ENCODE assay signal across 14 cellular contexts in the genomic region with DNA sequence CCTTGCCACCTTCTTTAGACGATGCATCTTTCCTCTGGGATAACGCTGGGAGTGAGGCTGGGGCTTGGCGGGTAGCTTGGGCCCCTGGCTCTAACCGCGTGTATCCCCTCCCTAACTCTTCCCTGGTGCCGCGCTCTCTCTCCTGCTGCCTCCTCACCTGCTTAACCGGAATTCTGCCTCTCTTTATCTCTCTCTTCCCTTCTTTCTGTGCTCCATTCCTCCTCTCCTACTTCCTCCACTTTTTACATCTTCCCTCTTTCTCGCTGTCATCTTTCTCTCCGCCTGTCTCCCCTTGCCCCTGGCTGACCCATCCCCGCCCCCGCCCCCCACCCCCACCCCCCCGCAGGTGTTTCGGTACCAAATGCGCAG. TPM values are rescaled to one million over a fixed set of nuclear protein-coding genes. Genes with fewer than 3 reads are reported as not detected.
DNase-seq lines count a peak whose midpoint lies in the region; ATAC-seq and TF ChIP-seq lines count a peak whose summit lies in the region.
"Had no signal": no experiment of that assay in that cellular context is flagged by ENCODE, and none has a peak within 500 bp of the region (broad histone marks: within the 10 kb centered on the region; RNA-seq: fewer than 3 reads in every experiment).

No MANE protein-coding gene starts in this region.

- peaks cover 36% of the 10 kb centered on the region for H3K4me1 Mint-ChIP-seq in activated naive CD8-positive, alpha-beta T cell treated with anti-CD3 and anti-CD28 coated beads, Interleukin-2, amount 10 ng/mL, durations not matched to agents 7 days and 5 days
- H3K4me1 Mint-ChIP-seq in activated naive CD8-positive, alpha-beta T cell treated with anti-CD3 and anti-CD28 coated beads, Interleukin-2, amount 50 U/mL, for 24 hours = peaks cover 45% of the 10 kb centered on the region
- H3K4me1 Mint-ChIP-seq in type B pancreatic cell (ENCODE audit: unreplicated experiment) (peaks cover 18% of the 10 kb centered on the region), CD14-positive monocyte (peaks cover 63% of the 10 kb centered on the region)

- H3K36me3 Mint-ChIP-seq in activated naive CD8-positive, alpha-beta T cell treated with anti-CD3 and anti-CD28 coated beads, Interleukin-2, amount 10 ng/mL, durations not matched to agents 7 days and 5 days = peaks cover 6% of the 10 kb centered on the region
- H3K36me3 Mint-ChIP-seq in activated naive CD8-positive, alpha-beta T cell treated with anti-CD3 and anti-CD28 coated beads, Interleukin-2, amount 50 U/mL, for 24 hours (ENCODE audit: low read depth) = no peaks in the 10 kb centered on the region
- H3K36me3 Mint-ChIP-seq in type B pancreatic cell = no peaks in the 10 kb centered on the region
- H3K36me3 Mint-ChIP-seq in CD14-positive monocyte = peaks cover 26% of the 10 kb centered on the region in 2 donors

- intact Hi-C loops in CD14-positive monocyte (cut with micrococcal nuclease) = loop anchor here in 1 of 2 donors (10.0 kb wide), 2 partner anchors 335 to 1445 kb away; partner anchors contain the start of gene MRM1

- H3K27me3 Mint-ChIP-seq in activated naive CD8-positive, alpha-beta T cell treated with anti-CD3 and anti-CD28 coated beads, Interleukin-2, amount 10 ng/mL, durations not matched to agents 7 days and 5 days = peaks cover 83% of the 10 kb centered on the region
- H3K27me3 Mint-ChIP-seq in activated naive CD8-positive, alpha-beta T cell treated with anti-CD3 and anti-CD28 coated beads, Interleukin-2, amount 50 U/mL, for 24 hours = peaks cover 83% of the 10 kb centered on the region
- peaks cover 89% of the 10 kb centered on the region for H3K27me3 Mint-ChIP-seq in type B pancreatic cell
- peaks cover 93 to 99% (median 98%) of the 10 kb centered on the region in 3 donors for H3K27me3 Mint-ChIP-seq in CD14-positive monocyte (ENCODE audit: low read depth in 3 of 3)

- no peak for TF ChIP-seq CTCF in type B pancreatic cell (conservative IDR thresholded peaks at IDR 0.05)
- TF ChIP-seq CTCF in CD14-positive monocyte (IDR thresholded peaks at IDR 0.05) = no peak

- no peak for ATAC-seq in activated naive CD8-positive, alpha-beta T cell treated with anti-CD3 and anti-CD28 coated beads, Interleukin-2, amount 10 ng/mL, durations not matched to agents 7 days and 5 days (ENCODE audit: low read depth)
- no peak for ATAC-seq in activated naive CD8-positive, alpha-beta T cell treated with anti-CD3 and anti-CD28 coated beads, Interleukin-2, amount 50 U/mL, for 24 hours
- no peak for ATAC-seq in HG02852 (IDR thresholded peaks at IDR 0.05; ENCODE audit: unreplicated experiment)
- ATAC-seq: lower lobe of right lung, right cardiac atrium had no signal

- peak overlapping the region; percentile 79 for H3K27ac Mint-ChIP-seq in activated naive CD8-positive, alpha-beta T cell treated with anti-CD3 and anti-CD28 coated beads, Interleukin-2, amount 10 ng/mL, durations not matched to agents 7 days and 5 days
- no peak overlapping the region for H3K27ac Mint-ChIP-seq in activated naive CD8-positive, alpha-beta T cell treated with anti-CD3 and anti-CD28 coated beads, Interleukin-2, amount 50 U/mL, for 24 hours
- H3K27ac Mint-ChIP-seq in type B pancreatic cell (no peak overlapping the region), CD14-positive monocyte (peak overlapping the region in 1 of 7 donors; percentile 44)

- no peaks in the 10 kb centered on the region for H3K9me3 Mint-ChIP-seq in activated naive CD8-positive, alpha-beta T cell treated with anti-CD3 and anti-CD28 coated beads, Interleukin-2, amount 10 ng/mL, durations not matched to agents 7 days and 5 days
- H3K9me3 Mint-ChIP-seq in activated naive CD8-positive, alpha-beta T cell treated with anti-CD3 and anti-CD28 coated beads, Interleukin-2, amount 50 U/mL, for 24 hours = no peaks in the 10 kb centered on the region
- H3K9me3 Mint-ChIP-seq in type B pancreatic cell (no peaks in the 10 kb centered on the region), CD14-positive monocyte (peaks cover 0 to 66% (median 39%) of the 10 kb centered on the region in 7 donors)

- no peak overlapping the region for H3K4me3 Mint-ChIP-seq in activated naive CD8-positive, alpha-beta T cell treated with anti-CD3 and anti-CD28 coated beads, Interleukin-2, amount 10 ng/mL, durations not matched to agents 7 days and 5 days
- H3K4me3 Mint-ChIP-seq in activated naive CD8-positive, alpha-beta T cell treated with anti-CD3 and anti-CD28 coated beads, Interleukin-2, amount 50 U/mL, for 24 hours = no peak overlapping the region
- H3K4me3 Mint-ChIP-seq in type B pancreatic cell (peak overlapping the region; percentile 63), CD14-positive monocyte (peak overlapping the region in 1 of 2 donors; percentile 67)

- DNase-seq in activated naive CD8-positive, alpha-beta T cell treated with anti-CD3 and anti-CD28 coated beads, Interleukin-2, amount 10 ng/mL, durations not matched to agents 7 days and 5 days = no peak
- no peak for DNase-seq in activated naive CD8-positive, alpha-beta T cell treated with anti-CD3 and anti-CD28 coated beads, Interleukin-2, amount 50 U/mL, for 24 hours
- DNase-seq in NCI-H69 (lab: John Stamatoyannopoulos, UW) (peak; percentile 41), islet precursor cell (peak; percentile 50), type B pancreatic cell (ENCODE audit: extremely low spot score, unreplicated experiment) (no peak), CD14-positive monocyte (ENCODE audit: low spot score) (no peak)
- DNase-seq: cerebellar nuclear complex, lower lobe of right lung, OCI-M1, right cardiac atrium had no signal

- POLR2A ChIA-PET in activated naive CD8-positive, alpha-beta T cell treated with anti-CD3 and anti-CD28 coated beads, Interleukin-2, amount 10 ng/mL, durations not matched to agents 7 days and 5 days (lab: Charles Lee) = interaction anchor here (2.9 kb wide), 1 partner anchor 9 kb away, joined by 14 read pairs; the partner anchor contains the start of gene AATF

RNA-seq across cellular contexts. Expression of gene LHX1, which starts 2.7 kb away (rescaled TPM):
- not detected for total RNA-seq in activated naive CD8-positive, alpha-beta T cell treated with anti-CD3 and anti-CD28 coated beads, Interleukin-2, amount 10 ng/mL, durations not matched to agents 7 days and 5 days
- 1.7 and 2.7 TPM in 2 replicates for total RNA-seq in type B pancreatic cell (ENCODE audit: low replicate concordance)
- polyA plus RNA-seq in CD14-positive monocyte = not detected
- total RNA-seq: fibroblast of villous mesenchyme, lower lobe of right lung, right cardiac atrium, suprapubic skin had no signal
- polyA plus RNA-seq: BJ, right cardiac atrium had no signal

RNA-seq across cellular contexts. Expression of gene AATF, which starts 8.8 kb away (rescaled TPM):
- total RNA-seq in activated naive CD8-positive, alpha-beta T cell treated with anti-CD3 and anti-CD28 coated beads, Interleukin-2, amount 10 ng/mL, durations not matched to agents 7 days and 5 days = 10 to 100 TPM; 67.1 to 71.6 TPM
- total RNA-seq in type B pancreatic cell (ENCODE audit: low replicate concordance) = 47.8 and 48.0 TPM in 2 replicates
- 10 to 100 TPM; 41.1 to 57.9 TPM for polyA plus RNA-seq in CD14-positive monocyte

Comparison
In these comparisons a context has a peak if more than half of its experiments do, and no peak if none do; other contexts are left out.
1. DNase-seq: peak in NCI-H69 (single experiment) and islet precursor cell (single experiment); none in activated naive CD8-positive, alpha-beta T cell treated with anti-CD3 and anti-CD28 coated beads, Interleukin-2, amount 10 ng/mL, durations not matched to agents 7 days and 5 days (single experiment), activated naive CD8-positive, alpha-beta T cell treated with anti-CD3 and anti-CD28 coated beads, Interleukin-2, amount 50 U/mL, for 24 hours (single experiment), type B pancreatic cell (single experiment) and CD14-positive monocyte (single experiment).